In the genomic region with DNA sequence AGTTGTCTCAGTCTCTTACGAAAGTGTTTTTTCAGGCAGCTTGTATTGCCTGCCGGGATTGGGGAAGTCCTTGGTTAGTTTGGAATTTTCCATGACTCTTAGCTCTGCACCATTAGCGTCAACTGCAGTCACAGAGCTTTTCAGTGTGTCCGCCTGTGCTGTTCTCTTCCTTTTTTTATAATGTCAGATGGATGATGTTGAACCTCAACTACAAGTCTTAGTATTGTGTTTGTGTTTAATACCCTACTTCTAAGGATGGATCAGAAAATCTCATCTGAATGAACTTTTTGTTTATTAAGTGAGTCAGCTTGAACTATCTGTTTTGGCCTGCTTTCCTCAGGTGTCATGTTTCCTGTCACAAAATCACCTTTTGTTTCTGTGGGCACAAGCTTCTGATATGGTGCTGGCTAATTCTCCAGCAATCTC, we compare ENCODE assay signal across 8 cellular contexts. TPM values are rescaled to one million over a fixed set of nuclear protein-coding genes. Genes with fewer than 3 reads are reported as not detected.
DNase-seq lines count a peak whose midpoint lies in the region; ATAC-seq and TF ChIP-seq lines count a peak whose summit lies in the region.

No MANE protein-coding gene starts in this region.

- H3K27ac ChIP-seq in SK-N-SH (ENCODE audit: low read depth in 2 of 2, low read length in 1 of 2) = peak overlapping the region in 1 of 2 experiments; percentile 41; a peak in 2 of 4 replicates

- H3K4me2 ChIP-seq in SK-N-SH = peak overlapping the region; percentile 9; the same call in 1 of the 2 replicates

- peak; percentile 15 for DNase-seq in DMS53 treated with DMSO at 0.1 percent for 48 hours (lab: John Stamatoyannopoulos, UW; ENCODE audit: unreplicated experiment)
- DNase-seq in SK-N-SH = no peak
- peak; percentile 77 for DNase-seq in fibroblast of mammary gland (ENCODE audit: low read depth)
- DNase-seq in omental fat pad (ENCODE audit: low spot score) = no peak
- no peak for DNase-seq in SKM-1 treated with dmso at 0.1 percent for 144 hours (lab: John Stamatoyannopoulos, UW; ENCODE audit: unreplicated experiment)
- no peak for DNase-seq in SK-N-DZ (ENCODE audit: low spot score)

- TF ChIP-seq RAD21 in SK-N-SH (IDR thresholded peaks at IDR 0.05; ENCODE audit: low read length) = no peak

- TF ChIP-seq EP300 in SK-N-SH (IDR thresholded peaks at IDR 0.05; ENCODE audit: borderline replicate concordance in 1 of 2, low read depth in 1 of 2, low read length in 1 of 2) = no peak

- POLR2A ChIA-PET in SK-N-SH (lab: Yijun Ruan, JAX) = no interaction called here

- TF ChIP-seq CTCF in SK-N-SH (IDR thresholded peaks at IDR 0.05) (no peak), fibroblast of mammary gland (conservative IDR thresholded peaks at IDR 0.05; ENCODE audit: control insufficient read depth, insufficient read depth, low read depth, low read length) (no peak), omental fat pad (IDR thresholded peaks at IDR 0.05) (no peak)

- H3K9me3 ChIP-seq in SK-N-SH = no peaks in the 10 kb centered on the region

- H4K20me1 ChIP-seq in SK-N-SH (ENCODE audit: insufficient read depth) = peaks cover 47% of the 10 kb centered on the region

- H3K36me3 ChIP-seq in SK-N-SH (replicated peaks in 1 of 2; ENCODE audit: control insufficient read depth in 1 of 2, insufficient read depth in 2 of 2, low read length in 1 of 2) = peaks cover 0 to 25% of the 10 kb centered on the region in 2 experiments

- ATAC-seq in omental fat pad (ENCODE audit: low FRiP score) (peak; percentile 44), HG03159 (IDR thresholded peaks at IDR 0.05; ENCODE audit: unreplicated experiment) (no peak), HG02885 (IDR thresholded peaks at IDR 0.05; ENCODE audit: poor library complexity, unreplicated experiment) (no peak)

- H3K4me3 ChIP-seq in SK-N-SH (ENCODE audit: low read depth in 2 of 2, low read length in 1 of 2) (no peak overlapping the region), fibroblast of mammary gland (ENCODE audit: control insufficient read depth, low read depth, low read length) (no peak overlapping the region)

- no peak overlapping the region for H2AFZ ChIP-seq in SK-N-SH (ENCODE audit: low read depth)

- WGBS in SK-N-SH (ENCODE audit: low lambda C conversion rate) = 53% methylated on average over 4 of the region's 4 CpGs

- CTCF ChIA-PET in SK-N-SH (lab: Yijun Ruan, JAX) = interaction anchor here (1.2 kb wide), 1 partner anchor 13 kb away, joined by 3 read pairs; no protein-coding TSS in a partner anchor

- peaks cover 2 to 6% of the 10 kb centered on the region in 2 experiments; a peak in 2 of 4 replicates for H3K4me1 ChIP-seq in SK-N-SH (ENCODE audit: control insufficient read depth in 1 of 2, insufficient read depth in 2 of 2, low read depth in 1 of 2, low read length in 1 of 2)

- H3F3A ChIP-seq in SK-N-SH (replicated peaks; ENCODE audit: insufficient read depth) = no peaks in the 10 kb centered on the region

- H3K9ac ChIP-seq in SK-N-SH = no peak overlapping the region

- no peaks in the 10 kb centered on the region for H3K9me2 ChIP-seq in SK-N-SH

- no peaks in the 10 kb centered on the region for H3K27me3 ChIP-seq in SK-N-SH (ENCODE audit: insufficient read depth)

- H3K79me2 ChIP-seq in SK-N-SH (ENCODE audit: insufficient read depth) = peaks cover 88% of the 10 kb centered on the region

TF ChIP-seq in SK-N-SH, 30 proteins besides CTCF, POLR2A, EP300 and RAD21 (continues in another document):
- TF ChIP-seq POLR2AphosphoS5 (IDR thresholded peaks at IDR 0.05; ENCODE audit: low read depth, low read length) (no peak), MXI1 (IDR thresholded peaks at IDR 0.05; ENCODE audit: low read depth, low read length) (no peak), GABPA (IDR thresholded peaks at IDR 0.05; ENCODE audit: low read depth) (no peak), JUND (IDR thresholded peaks at IDR 0.05) (0 out of 2 replicates have a peak, but pooled peaks have one; percentile 12), FOXJ3 (CRISPR knock-in tag; IDR thresholded peaks at IDR 0.05) (no peak), SIN3A (IDR thresholded peaks at IDR 0.05; ENCODE audit: borderline replicate concordance, low read depth, low read length) (no peak), NRF1 (IDR thresholded peaks at IDR 0.05; ENCODE audit: low read depth, low read length) (no peak), YY1 (IDR thresholded peaks at IDR 0.05; ENCODE audit: low read depth) (no peak), ELF1 (IDR thresholded peaks at IDR 0.05) (no peak), CHD2 (IDR thresholded peaks at IDR 0.05; ENCODE audit: low read length, partially characterized antibody) (no peak), MEF2A (IDR thresholded peaks at IDR 0.05; ENCODE audit: borderline replicate concordance, low read depth) (no peak), SMC3 (IDR thresholded peaks at IDR 0.05; ENCODE audit: low read depth, low read length) (no peak)
- TF ChIP-seq, protein P1, sequence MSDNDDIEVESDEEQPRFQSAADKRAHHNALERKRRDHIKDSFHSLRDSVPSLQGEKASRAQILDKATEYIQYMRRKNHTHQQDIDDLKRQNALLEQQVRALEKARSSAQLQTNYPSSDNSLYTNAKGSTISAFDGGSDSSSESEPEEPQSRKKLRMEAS (IDR thresholded peaks at IDR 0.05; ENCODE audit: low read depth) = no peak
- TF ChIP-seq, protein P2, sequence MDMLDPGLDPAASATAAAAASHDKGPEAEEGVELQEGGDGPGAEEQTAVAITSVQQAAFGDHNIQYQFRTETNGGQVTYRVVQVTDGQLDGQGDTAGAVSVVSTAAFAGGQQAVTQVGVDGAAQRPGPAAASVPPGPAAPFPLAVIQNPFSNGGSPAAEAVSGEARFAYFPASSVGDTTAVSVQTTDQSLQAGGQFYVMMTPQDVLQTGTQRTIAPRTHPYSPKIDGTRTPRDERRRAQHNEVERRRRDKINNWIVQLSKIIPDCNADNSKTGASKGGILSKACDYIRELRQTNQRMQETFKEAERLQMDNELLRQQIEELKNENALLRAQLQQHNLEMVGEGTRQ (IDR thresholded peaks at IDR 0.05; ENCODE audit: borderline replicate concordance, low read depth, low read length) = no peak
- TF ChIP-seq, protein P3, sequence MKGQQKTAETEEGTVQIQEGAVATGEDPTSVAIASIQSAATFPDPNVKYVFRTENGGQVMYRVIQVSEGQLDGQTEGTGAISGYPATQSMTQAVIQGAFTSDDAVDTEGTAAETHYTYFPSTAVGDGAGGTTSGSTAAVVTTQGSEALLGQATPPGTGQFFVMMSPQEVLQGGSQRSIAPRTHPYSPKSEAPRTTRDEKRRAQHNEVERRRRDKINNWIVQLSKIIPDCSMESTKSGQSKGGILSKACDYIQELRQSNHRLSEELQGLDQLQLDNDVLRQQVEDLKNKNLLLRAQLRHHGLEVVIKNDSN (IDR thresholded peaks at IDR 0.05; ENCODE audit: borderline replicate concordance, low read depth) = no peak
- TF ChIP-seq, protein P4, sequence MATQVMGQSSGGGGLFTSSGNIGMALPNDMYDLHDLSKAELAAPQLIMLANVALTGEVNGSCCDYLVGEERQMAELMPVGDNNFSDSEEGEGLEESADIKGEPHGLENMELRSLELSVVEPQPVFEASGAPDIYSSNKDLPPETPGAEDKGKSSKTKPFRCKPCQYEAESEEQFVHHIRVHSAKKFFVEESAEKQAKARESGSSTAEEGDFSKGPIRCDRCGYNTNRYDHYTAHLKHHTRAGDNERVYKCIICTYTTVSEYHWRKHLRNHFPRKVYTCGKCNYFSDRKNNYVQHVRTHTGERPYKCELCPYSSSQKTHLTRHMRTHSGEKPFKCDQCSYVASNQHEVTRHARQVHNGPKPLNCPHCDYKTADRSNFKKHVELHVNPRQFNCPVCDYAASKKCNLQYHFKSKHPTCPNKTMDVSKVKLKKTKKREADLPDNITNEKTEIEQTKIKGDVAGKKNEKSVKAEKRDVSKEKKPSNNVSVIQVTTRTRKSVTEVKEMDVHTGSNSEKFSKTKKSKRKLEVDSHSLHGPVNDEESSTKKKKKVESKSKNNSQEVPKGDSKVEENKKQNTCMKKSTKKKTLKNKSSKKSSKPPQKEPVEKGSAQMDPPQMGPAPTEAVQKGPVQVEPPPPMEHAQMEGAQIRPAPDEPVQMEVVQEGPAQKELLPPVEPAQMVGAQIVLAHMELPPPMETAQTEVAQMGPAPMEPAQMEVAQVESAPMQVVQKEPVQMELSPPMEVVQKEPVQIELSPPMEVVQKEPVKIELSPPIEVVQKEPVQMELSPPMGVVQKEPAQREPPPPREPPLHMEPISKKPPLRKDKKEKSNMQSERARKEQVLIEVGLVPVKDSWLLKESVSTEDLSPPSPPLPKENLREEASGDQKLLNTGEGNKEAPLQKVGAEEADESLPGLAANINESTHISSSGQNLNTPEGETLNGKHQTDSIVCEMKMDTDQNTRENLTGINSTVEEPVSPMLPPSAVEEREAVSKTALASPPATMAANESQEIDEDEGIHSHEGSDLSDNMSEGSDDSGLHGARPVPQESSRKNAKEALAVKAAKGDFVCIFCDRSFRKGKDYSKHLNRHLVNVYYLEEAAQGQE (IDR thresholded peaks at IDR 0.05; ENCODE audit: low read depth, low read length) = no peak

RNA-seq across cellular contexts. Expression of a gene that starts 33.1 kb away (rescaled TPM):
- polyA plus RNA-seq in SK-N-SH (2012; rRNA removed) = 215 and 243 TPM in 2 replicates
- 278 and 338 TPM in 2 replicates for polyA plus RNA-seq in SK-N-SH (2012; cell fraction: cytosol; rRNA removed)
- 73.7 and 85.6 TPM in 2 replicates for polyA plus RNA-seq in SK-N-SH (2012; cell fraction: nucleus; rRNA removed)
- 100 to 1,000 TPM; 174 to 267 (median 238) TPM for total RNA-seq in omental fat pad
- polyA plus RNA-seq in SK-N-DZ (2014; cell fraction: cytosol; rRNA removed) = 110 and 112 TPM in 2 replicates
- polyA plus RNA-seq in SK-N-DZ (2014; cell fraction: nucleus; rRNA removed) = 64.3 and 66.7 TPM in 2 replicates

RNA-seq across cellular contexts. Expression of a gene that starts 39.5 kb away (rescaled TPM):
- 2.4 and 3.2 TPM in 2 replicates for polyA plus RNA-seq in SK-N-SH (2012; rRNA removed)
- polyA plus RNA-seq in SK-N-SH (2012; cell fraction: cytosol; rRNA removed) = 2.5 and 2.9 TPM in 2 replicates
- 6.5 and 10.1 TPM in 2 replicates for polyA plus RNA-seq in SK-N-SH (2012; cell fraction: nucleus; rRNA removed)
- 10 to 100 TPM; 33.7 to 67.6 (median 36.4) TPM for total RNA-seq in omental fat pad
- polyA plus RNA-seq in SK-N-DZ (2014; cell fraction: cytosol; rRNA removed) = 1.4 and 1.7 TPM in 2 replicates
- 3.4 and 5.0 TPM in 2 replicates for polyA plus RNA-seq in SK-N-DZ (2014; cell fraction: nucleus; rRNA removed)

RNA-seq across cellular contexts. Expression of a gene that starts 57.4 kb away (rescaled TPM):
- 193 and 212 TPM in 2 replicates for polyA plus RNA-seq in SK-N-SH (2012; rRNA removed)
- polyA plus RNA-seq in SK-N-SH (2012; cell fraction: cytosol; rRNA removed) = 199 and 206 TPM in 2 replicates
- polyA plus RNA-seq in SK-N-SH (2012; cell fraction: nucleus; rRNA removed) = 86.4 and 89.6 TPM in 2 replicates
- 10 to 100 TPM; 20.5 to 29.1 (median 26.1) TPM for total RNA-seq in omental fat pad
- 85.7 and 94.4 TPM in 2 replicates for polyA plus RNA-seq in SK-N-DZ (2014; cell fraction: cytosol; rRNA removed)
- 57.8 and 73.1 TPM in 2 replicates for polyA plus RNA-seq in SK-N-DZ (2014; cell fraction: nucleus; rRNA removed)

Comparison
In these comparisons a context has a peak if more than half of its experiments do, and no peak if none do; other contexts are left out.
1. DNase-seq: peak in DMS53 treated with DMSO at 0.1 percent for 48 hours (single experiment) and fibroblast of mammary gland (single experiment); none in SK-N-SH (single experiment), omental fat pad (single experiment), SKM-1 treated with dmso at 0.1 percent for 144 hours (single experiment) and SK-N-DZ (single experiment).